27 cellular contexts compared by ENCODE assay signal in the genomic region with DNA sequence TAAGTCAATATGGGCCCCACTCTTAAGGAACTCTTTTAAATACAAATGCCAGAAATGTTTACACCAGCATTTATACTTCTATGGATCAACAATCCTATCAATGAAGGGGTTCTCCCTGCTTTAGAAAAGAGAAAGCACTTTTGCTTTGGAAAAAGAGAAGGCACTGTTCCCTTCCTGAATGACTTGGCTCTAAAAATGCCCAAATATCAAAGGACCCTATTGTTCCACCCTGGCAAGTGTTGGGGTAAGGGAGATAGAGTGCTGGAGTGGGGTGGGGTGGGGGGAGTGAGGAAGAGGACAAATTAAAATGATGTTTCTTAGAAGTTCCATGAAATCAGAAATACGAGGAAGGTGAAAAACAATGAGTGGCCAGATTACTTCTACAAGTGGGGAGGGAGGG.
"Had no signal": no experiment of that assay in that cellular context is flagged by ENCODE, and none has a peak within 500 bp of the region (broad histone marks: within the 10 kb centered on the region; RNA-seq: fewer than 3 reads in every experiment).

No MANE protein-coding gene starts in this region.

- H3K36me3 Mint-ChIP-seq: activated CD4-positive, alpha-beta memory T cell treated with anti-CD3 and anti-CD28 coated beads for 36 hours; activated naive CD8-positive, alpha-beta T cell had no signal

- H3K9me3 Mint-ChIP-seq: activated CD4-positive, alpha-beta memory T cell treated with anti-CD3 and anti-CD28 coated beads for 36 hours; activated T-helper 17 cell treated with anti-CD3 and anti-CD28 coated beads, Interleukin-2, amount 50 U/mL, for 72 hours; T-helper 2 cell treated with Interferon-gamma antibody and Interleukin-4, amounts not matched to agents 5 μg/mL and 100 μg/mL, for 36 hours had no signal

- H3K27ac Mint-ChIP-seq: activated B cell treated with CpG ODN at 0.5 μM for 24 hours; activated CD4-positive, alpha-beta memory T cell treated with anti-CD3 and anti-CD28 coated beads for 36 hours; activated naive CD8-positive, alpha-beta T cell; activated T-helper 17 cell treated with anti-CD3 and anti-CD28 coated beads, Interleukin-2, amount 50 U/mL, for 72 hours; effector memory CD8-positive, alpha-beta T cell; T-helper 17 cell; T-helper 2 cell treated with Interferon-gamma antibody and Interleukin-4, amounts not matched to agents 5 μg/mL and 100 μg/mL, for 36 hours had no signal

- DNase-seq: activated B cell treated with CpG ODN at 0.5 μM for 24 hours; activated CD4-positive, alpha-beta memory T cell treated with anti-CD3 and anti-CD28 coated beads for 36 hours; activated CD4-positive, alpha-beta T cell treated with anti-CD3 and anti-CD28 coated beads for 48 hours; activated CD8-positive, alpha-beta memory T cell treated with anti-CD3 and anti-CD28 coated beads for 24 hours; activated effector memory CD4-positive, alpha-beta T cell treated with Interleukin-2 at 50 U/mL for 16 hours; activated gamma-delta T cell treated with Interleukin-2 at 50 U/mL for 16 hours; activated naive CD4-positive, alpha-beta T cell treated with anti-CD3 and anti-CD28 coated beads, Interleukin-2, amount 50 U/mL, for 16 hours; activated naive CD4-positive, alpha-beta T cell treated with Interleukin-2 at 50 U/mL for 16 hours; activated T-cell treated with anti-CD3 and anti-CD28 coated beads, Interleukin-2, amount 50 U/mL, for 4 hours; adrenal gland; aorta; body of pancreas; cortex of kidney; dermis blood vessel endothelial cell; effector CD4-positive, alpha-beta T cell; effector memory CD8-positive, alpha-beta T cell; erythroblast; foreskin keratinocyte; gastrocnemius medialis; T-helper 1 cell; T-helper 17 cell; T1000; WERI-Rb-1 had no signal

- H3K4me3 Mint-ChIP-seq: activated B cell treated with CpG ODN at 0.5 μM for 24 hours; activated CD4-positive, alpha-beta memory T cell treated with anti-CD3 and anti-CD28 coated beads for 36 hours; activated naive CD8-positive, alpha-beta T cell; activated T-cell treated with anti-CD3 and anti-CD28 coated beads, Interleukin-2, amount 50 U/mL, for 4 hours; activated T-helper 17 cell treated with anti-CD3 and anti-CD28 coated beads, Interleukin-2, amount 50 U/mL, for 72 hours; effector memory CD8-positive, alpha-beta T cell; T-helper 17 cell; T-helper 2 cell treated with Interferon-gamma antibody and Interleukin-4, amounts not matched to agents 5 μg/mL and 100 μg/mL, for 36 hours had no signal

- H3K27me3 Mint-ChIP-seq: activated B cell treated with CpG ODN at 0.5 μM for 24 hours had no signal

- ATAC-seq: activated CD4-positive, CD25-positive, alpha-beta regulatory T cell treated with anti-CD3 and anti-CD28 coated beads, Interleukin-2, amount 50 U/mL, for 24 hours; activated T-cell treated with anti-CD3 and anti-CD28 coated beads, Interleukin-2, amount 50 U/mL, for 4 hours; activated T-helper 17 cell treated with anti-CD3 and anti-CD28 coated beads, Interleukin-2, amount 50 U/mL, for 72 hours; body of pancreas; effector memory CD8-positive, alpha-beta T cell; foreskin keratinocyte; gastrocnemius medialis; T-helper 17 cell had no signal

- H3K4me1 Mint-ChIP-seq: activated T-helper 17 cell treated with anti-CD3 and anti-CD28 coated beads, Interleukin-2, amount 50 U/mL, for 72 hours had no signal
